ENCODE assay signal across 7 cellular contexts in the genomic region with DNA sequence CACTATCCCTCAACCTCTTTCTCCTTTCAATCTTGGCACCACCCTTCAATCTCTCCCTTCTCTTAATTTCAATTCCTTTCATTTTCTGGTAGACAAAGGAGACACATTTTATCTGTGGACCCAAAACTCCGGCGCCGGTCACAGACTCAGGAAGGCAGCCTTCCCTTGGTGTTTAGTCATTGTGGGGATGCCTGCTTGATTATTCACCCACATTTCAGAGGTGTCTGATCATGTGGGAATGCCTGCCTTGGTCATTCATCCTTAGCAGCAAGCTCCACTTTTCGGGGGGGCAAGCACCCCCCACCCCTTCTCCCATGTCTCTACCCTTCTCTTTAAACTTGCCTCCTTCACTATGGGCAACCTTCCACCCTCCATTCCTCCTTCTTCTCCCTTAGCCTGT.
DNase-seq lines count a peak whose midpoint lies in the region; FAIRE-seq and TF ChIP-seq lines count a peak whose summit lies in the region.
"Not testable (repeated sequence)": the region's sequence is repeated elsewhere in the genome, so short reads cannot be mapped to it uniquely, and the experiment has no call there.

No MANE protein-coding gene starts in this region.

- peak; percentile 55 for DNase-seq in AG20443 (ENCODE audit: low spot score)
- DNase-seq in HFFc6: peak; percentile 58
- peak; percentile 68 for DNase-seq in RCC 7860 (ENCODE audit: low spot score)
- DNase-seq in adipocyte (ENCODE audit: low read depth): peak; percentile 44
- DNase-seq in bronchial epithelial cell (ENCODE audit: low read depth): peak; percentile 72
- peak; percentile 6 for DNase-seq in fibroblast of peridontal ligament (ENCODE audit: extremely low read depth)
- DNase-seq in kidney tubule cell (ENCODE audit: low spot score): peak; percentile 79

- H3K9me3 ChIP-seq in adipocyte (ENCODE audit: control insufficient read depth, low read length): not testable (repeated sequence)

- H3K36me3 ChIP-seq in adipocyte (ENCODE audit: control insufficient read depth, insufficient read depth, low read length, severe bottlenecking); bronchial epithelial cell (ENCODE audit: control insufficient read depth, insufficient read depth, low read length): not testable (repeated sequence)

- H3K9ac ChIP-seq in adipocyte (ENCODE audit: low read length): not testable (repeated sequence)

- H3K4me3 ChIP-seq in adipocyte (ENCODE audit: low read length); bronchial epithelial cell (ENCODE audit: low read depth, low read length): not testable (repeated sequence)

- not testable (repeated sequence) for H3K9me3 Mint-ChIP-seq in HFFc6

- H3K27ac Mint-ChIP-seq in HFFc6: peak overlapping the region; percentile 90

- not testable (repeated sequence) for TF ChIP-seq CTCF in HFFc6 (IDR thresholded peaks at IDR 0.05); bronchial epithelial cell (IDR thresholded peaks at IDR 0.05; ENCODE audit: insufficient read depth, low read length, severe bottlenecking)

- not testable (repeated sequence) for H3K27me3 ChIP-seq in adipocyte (replicated peaks; ENCODE audit: control insufficient read depth, insufficient read depth, low read length); bronchial epithelial cell (ENCODE audit: control insufficient read depth, insufficient read depth, low read length)

- H3K4me1 Mint-ChIP-seq in HFFc6 (ENCODE audit: low read depth): peaks cover 24% of the 10 kb centered on the region

- not testable (repeated sequence) for H3K36me3 Mint-ChIP-seq in HFFc6 (ENCODE audit: low read depth)

- H3K4me3 Mint-ChIP-seq in HFFc6: peak overlapping the region; percentile 56

- peak; percentile 45 for FAIRE-seq in RCC 7860 (lab: Jason Lieb, UNC)
- FAIRE-seq in bronchial epithelial cell (lab: Jason Lieb, UNC): not testable (repeated sequence)

- H3K27me3 Mint-ChIP-seq in HFFc6 (ENCODE audit: insufficient read depth): not testable (repeated sequence)

- not testable (repeated sequence) for H3K4me1 ChIP-seq in adipocyte (ENCODE audit: control insufficient read depth, insufficient read depth, low read length)

Comparison
In these comparisons a context has a peak if more than half of its experiments do, and no peak if none do; other contexts are left out.
1. DNase-seq: peak in every context shown above with its lines; median percentile 79 in kidney tubule cell; 72 in bronchial epithelial cell; 68 in RCC 7860; 58 in HFFc6; 55 in AG20443; 44 in adipocyte; 6 in fibroblast of peridontal ligament.